9 cellular contexts compared by ENCODE assay signal in the genomic region with DNA sequence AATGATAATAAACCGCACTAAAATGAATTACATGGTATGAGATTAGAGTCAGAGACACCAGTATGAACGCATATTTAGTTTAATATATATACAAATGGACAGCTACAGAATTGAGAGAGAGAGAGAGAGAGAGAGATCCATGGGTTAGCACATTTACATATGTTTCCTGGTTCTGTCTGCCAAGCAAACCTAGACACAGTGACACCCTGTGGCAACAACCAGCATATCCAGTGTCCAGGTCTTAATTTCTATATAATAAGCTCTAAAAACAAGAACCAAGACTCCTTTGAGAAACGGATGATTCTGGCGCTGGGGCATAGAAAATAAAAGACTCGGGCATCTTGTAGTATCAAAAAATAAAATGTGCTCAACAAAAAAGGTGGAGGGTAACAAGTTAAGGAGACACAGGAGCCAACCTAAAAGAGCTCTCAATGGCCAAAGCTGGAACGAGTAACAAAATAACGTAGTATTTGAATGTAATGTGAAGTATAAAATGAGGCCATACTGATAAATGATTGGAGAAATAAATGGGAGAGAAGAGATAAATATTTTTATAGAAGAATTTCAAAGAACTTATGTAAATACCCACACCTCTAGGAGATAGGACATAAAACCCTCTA.
DNase-seq lines count a peak whose midpoint lies in the region; ATAC-seq and TF ChIP-seq lines count a peak whose summit lies in the region.
"Had no signal": no experiment of that assay in that cellular context is flagged by ENCODE, and none has a peak within 500 bp of the region (broad histone marks: within the 10 kb centered on the region; RNA-seq: fewer than 3 reads in every experiment).

No MANE protein-coding gene starts in this region.

- no peak for TF ChIP-seq POLR2A in esophagus muscularis mucosa (IDR thresholded peaks at IDR 0.05; ENCODE audit: low read depth)

- intact Hi-C loops in esophagus muscularis mucosa (cut with DNase I): no loop called here

- H3K27me3 ChIP-seq in esophagus muscularis mucosa (no peaks in the 10 kb centered on the region), neutrophil (no peaks in the 10 kb centered on the region)
- H3K27me3 ChIP-seq: SJSA1 had no signal

- TF ChIP-seq CTCF in esophagus muscularis mucosa (IDR thresholded peaks at IDR 0.05) (peak; percentile 23 to 48 (median 43)), neutrophil (IDR thresholded peaks at IDR 0.05) (peak; percentile 56)

- H3K27me3 Mint-ChIP-seq in activated CD4-positive, alpha-beta T cell treated with anti-CD3 and anti-CD28 coated beads, Interleukin-2, amount 10 ng/mL, durations not matched to agents 7 days and 5 days: no peaks in the 10 kb centered on the region

- H3K36me3 ChIP-seq in esophagus muscularis mucosa (no peaks in the 10 kb centered on the region), neutrophil (no peaks in the 10 kb centered on the region)
- H3K36me3 ChIP-seq: SJSA1 had no signal

- H3K27ac ChIP-seq in esophagus muscularis mucosa (replicated peaks in 1 of 4): no peak overlapping the region
- no peak overlapping the region for H3K27ac ChIP-seq in neutrophil
- H3K27ac ChIP-seq: SJSA1 had no signal

- H3K9me3 Mint-ChIP-seq in activated CD4-positive, alpha-beta T cell treated with anti-CD3 and anti-CD28 coated beads, Interleukin-2, amount 10 ng/mL, durations not matched to agents 7 days and 5 days: no peaks in the 10 kb centered on the region

- no peaks in the 10 kb centered on the region for H3K9me3 ChIP-seq in esophagus muscularis mucosa
- no peaks in the 10 kb centered on the region for H3K9me3 ChIP-seq in neutrophil
- H3K9me3 ChIP-seq: SJSA1 had no signal

- no peak overlapping the region for H3K27ac Mint-ChIP-seq in activated CD4-positive, alpha-beta T cell treated with anti-CD3 and anti-CD28 coated beads, Interleukin-2, amount 10 ng/mL, durations not matched to agents 7 days and 5 days

- H3K4me1 ChIP-seq in esophagus muscularis mucosa: peaks cover 0 to 9% (median 8%) of the 10 kb centered on the region in 4 donors
- no peaks in the 10 kb centered on the region for H3K4me1 ChIP-seq in neutrophil (ENCODE audit: control insufficient read depth in 1 of 2, insufficient read depth in 1 of 2, low read depth in 1 of 2, low read length in 1 of 2)
- H3K4me1 ChIP-seq: SJSA1 had no signal

- H3K36me3 Mint-ChIP-seq in activated CD4-positive, alpha-beta T cell treated with anti-CD3 and anti-CD28 coated beads, Interleukin-2, amount 10 ng/mL, durations not matched to agents 7 days and 5 days (ENCODE audit: low read depth): no peaks in the 10 kb centered on the region

- ATAC-seq in GM18511 (IDR thresholded peaks at IDR 0.05; ENCODE audit: unreplicated experiment): peak; percentile 93
- ATAC-seq in HG03025 (IDR thresholded peaks at IDR 0.05; ENCODE audit: low FRiP score, unreplicated experiment): peak; percentile 86

- no peak overlapping the region for H3K4me3 ChIP-seq in esophagus muscularis mucosa
- H3K4me3 ChIP-seq in neutrophil (ENCODE audit: low read depth in 1 of 2, low read length in 1 of 2): no peak overlapping the region
- H3K4me3 ChIP-seq: SJSA1 had no signal

- 85% methylated on average over 7 of the region's 7 CpGs for WGBS in esophagus muscularis mucosa

- TF ChIP-seq EP300 in esophagus muscularis mucosa (IDR thresholded peaks at IDR 0.05): no peak

- no peaks in the 10 kb centered on the region for H3K4me1 Mint-ChIP-seq in activated CD4-positive, alpha-beta T cell treated with anti-CD3 and anti-CD28 coated beads, Interleukin-2, amount 10 ng/mL, durations not matched to agents 7 days and 5 days

- POLR2A ChIA-PET in activated CD4-positive, alpha-beta T cell treated with anti-CD3 and anti-CD28 coated beads, Interleukin-2, amount 10 ng/mL, durations not matched to agents 7 days and 5 days (lab: Charles Lee): no interaction called here

- no peak overlapping the region for H3K4me3 Mint-ChIP-seq in activated CD4-positive, alpha-beta T cell treated with anti-CD3 and anti-CD28 coated beads, Interleukin-2, amount 10 ng/mL, durations not matched to agents 7 days and 5 days

- DNase-seq in AML-193 (lab: John Stamatoyannopoulos, UW): peak; percentile 55 to 64
- peak; percentile 41 for DNase-seq in NCI-H2171 treated with DMSO at 0.1 percent for 48 hours (lab: John Stamatoyannopoulos, UW)
- DNase-seq in activated CD4-positive, alpha-beta T cell treated with anti-CD3 and anti-CD28 coated beads, Interleukin-2, amount 10 ng/mL, durations not matched to agents 7 days and 5 days: peak; percentile 56
- no peak for DNase-seq in esophagus muscularis mucosa (ENCODE audit: extremely low spot score)
- no peak for DNase-seq in SHP77 treated with DMSO at 0.1 percent for 48 hours (lab: John Stamatoyannopoulos, UW)

- CTCF ChIA-PET in activated CD4-positive, alpha-beta T cell treated with anti-CD3 and anti-CD28 coated beads, Interleukin-2, amount 10 ng/mL, durations not matched to agents 7 days and 5 days (lab: Charles Lee): interaction anchor here (0.6 to 2.1 kb wide), 11 partner anchors 8 to 201 kb away, joined by 3 to 7 read pairs (median 3); no protein-coding TSS in a partner anchor

Comparison
In these comparisons a context has a peak if more than half of its experiments do, and no peak if none do; other contexts are left out.
1. DNase-seq: peak in AML-193 (2 of 2), NCI-H2171 treated with DMSO at 0.1 percent for 48 hours (single experiment) and activated CD4-positive, alpha-beta T cell treated with anti-CD3 and anti-CD28 coated beads, Interleukin-2, amount 10 ng/mL, durations not matched to agents 7 days and 5 days (single experiment); none in esophagus muscularis mucosa (single experiment) and SHP77 treated with DMSO at 0.1 percent for 48 hours (single experiment).